8 cellular contexts compared by ENCODE assay signal in the genomic region with DNA sequence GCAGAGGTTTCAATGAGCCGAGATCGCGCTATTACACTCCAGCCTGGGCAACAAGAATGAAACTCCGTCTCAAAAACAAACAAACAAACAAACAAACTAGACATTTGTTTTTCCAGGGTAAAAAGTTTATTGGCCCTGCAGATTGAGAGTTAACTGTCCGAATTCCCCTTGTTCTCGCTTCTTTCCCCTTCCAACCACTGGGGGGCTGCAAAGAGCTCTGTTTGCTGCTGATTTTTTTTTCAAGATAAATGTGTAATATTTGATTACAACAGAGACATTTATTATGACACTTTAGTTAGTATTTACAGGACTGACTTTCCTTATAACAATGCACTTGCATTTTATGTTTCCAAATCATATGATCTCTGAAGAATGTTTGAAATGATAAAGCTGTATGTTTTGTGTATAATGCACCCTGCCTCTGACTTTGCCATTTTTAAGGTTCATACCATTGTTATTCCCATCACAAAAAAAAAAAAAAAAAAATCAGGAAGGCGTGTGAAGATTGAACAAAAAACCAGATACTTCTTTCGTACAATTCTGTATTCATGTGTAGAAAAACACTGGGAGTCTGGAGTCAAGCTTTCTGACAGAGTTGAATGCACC. TPM values are rescaled to one million over a fixed set of nuclear protein-coding genes. Genes with fewer than 3 reads are reported as not detected.
DNase-seq lines count a peak whose midpoint lies in the region; ATAC-seq and TF ChIP-seq lines count a peak whose summit lies in the region.

No MANE protein-coding gene starts in this region.

- no peak for TF ChIP-seq POLR2A in lower leg skin (IDR thresholded peaks at IDR 0.05)

- no peak overlapping the region for H3K9ac ChIP-seq in H9 (ENCODE audit: extremely low read depth, insufficient read length, low read length)

- H4K20me1 ChIP-seq in H9 (ENCODE audit: control insufficient read depth, insufficient read depth, insufficient read length) = no peaks in the 10 kb centered on the region

- H2BK5ac ChIP-seq in H9 (ENCODE audit: insufficient read length, low read length) = no peak overlapping the region

- no peak overlapping the region for H2BK20ac ChIP-seq in H9 (ENCODE audit: low read depth, low read length, poor library complexity, severe bottlenecking)

- H3K4me2 ChIP-seq in H9 (ENCODE audit: insufficient read depth, insufficient read length, low read length) = no peak overlapping the region

- no peak overlapping the region for H2BK15ac ChIP-seq in H9 (ENCODE audit: low read depth, low read length)

- H2AFZ ChIP-seq in H9 (ENCODE audit: low read length) = no peak overlapping the region

- H3K4me1 Mint-ChIP-seq in H9 (peaks cover 14% of the 10 kb centered on the region in 2 experiments), immature natural killer cell (no peaks in the 10 kb centered on the region)

- H3K36me3 Mint-ChIP-seq in H9 (ENCODE audit: insufficient read depth in 1 of 3, low read depth in 3 of 3) (no peaks in the 10 kb centered on the region), immature natural killer cell (no peaks in the 10 kb centered on the region)

- H3K56ac ChIP-seq in H9 (ENCODE audit: insufficient read length, low read depth, low read length) = no peak overlapping the region

- no peak overlapping the region for H4K5ac ChIP-seq in H9 (ENCODE audit: insufficient read length, low read depth, low read length)

- no peak overlapping the region for H3K4ac ChIP-seq in H9 (ENCODE audit: low read depth, low read length)

- intact Hi-C loops in lower leg skin (cut with DNase I; ENCODE audit: low total_unique reads) = no loop called here

- H3T11ph ChIP-seq in H9 (ENCODE audit: low read length) = no peak overlapping the region

- TF ChIP-seq CTCF in H9 (conservative IDR thresholded peaks at IDR 0.05) = peak; percentile 82
- no peak for TF ChIP-seq CTCF in lower leg skin (IDR thresholded peaks at IDR 0.05)

- no peak overlapping the region for H3K4me3 ChIP-seq in lower leg skin (ENCODE audit: low read depth, poor library complexity, severe bottlenecking)

- H3K9me3 Mint-ChIP-seq in H9 (peaks cover 0 to 3% of the 10 kb centered on the region in 2 experiments; a peak in 2 of 5 replicates), immature natural killer cell (peaks cover 0 to 15% (median 0%) of the 10 kb centered on the region in 6 donors)

- H2AK5ac ChIP-seq in H9 (ENCODE audit: insufficient read length, low read length) = no peak overlapping the region

- peaks cover 10% of the 10 kb centered on the region for H3K23me2 ChIP-seq in H9 (ENCODE audit: insufficient read length, low read depth, low read length, poor library complexity, severe bottlenecking)

- H2BK120ac ChIP-seq in H9 (ENCODE audit: low read depth, low read length, poor library complexity, severe bottlenecking) = no peak overlapping the region

- H3K4me1 ChIP-seq in H9 (ENCODE audit: insufficient read depth, low read length) = no peaks in the 10 kb centered on the region

- peaks cover 15% of the 10 kb centered on the region for H3K27me3 ChIP-seq in H9 (ENCODE audit: insufficient read depth, low read length)

- H2BK12ac ChIP-seq in H9 (ENCODE audit: insufficient read length, low read depth, low read length) = no peak overlapping the region

- H3K27ac ChIP-seq in H9 (ENCODE audit: insufficient read length, low read depth, low read length) = no peak overlapping the region

- H3K4me3 Mint-ChIP-seq in H9 (no peak overlapping the region), immature natural killer cell (no peak overlapping the region)

- no peaks in the 10 kb centered on the region for H3K79me1 ChIP-seq in H9 (ENCODE audit: insufficient read depth, low read depth, low read length, poor library complexity, severe bottlenecking)

- H4K91ac ChIP-seq in H9 (ENCODE audit: insufficient read length, low read depth, low read length) = no peak overlapping the region

- no peaks in the 10 kb centered on the region for H3K79me2 ChIP-seq in H9 (ENCODE audit: insufficient read depth, low read length)

- H3K18ac ChIP-seq in H9 (ENCODE audit: insufficient read length, low read depth, low read length) = no peak overlapping the region

- no peak overlapping the region for H3K23ac ChIP-seq in H9 (ENCODE audit: insufficient read length, low read depth, low read length)

- ATAC-seq in GM21825 (IDR thresholded peaks at IDR 0.05; ENCODE audit: unreplicated experiment) = no peak

- H4K8ac ChIP-seq in H9 (replicated peaks; ENCODE audit: insufficient read length, low read depth, low read length) = no peak overlapping the region

- H3K27ac Mint-ChIP-seq in H9 (no peak overlapping the region), immature natural killer cell (no peak overlapping the region)

- no CpG with 5 or more reads among the region's 8 CpGs for WGBS in H9 (ENCODE audit: extremely low coverage, insufficient read length, low lambda C conversion rate)
- WGBS in lower leg skin, 2 donors = 6 to 12% methylated on average over 8 of the region's 8 CpGs

- peak; percentile 74 for DNase-seq in COLO829 (ENCODE audit: low spot score)
- DNase-seq in H9 = no peak
- peak; percentile 32 for DNase-seq in NCI-H748 (lab: John Stamatoyannopoulos, UW; ENCODE audit: unreplicated experiment)
- DNase-seq in cerebellum (ENCODE audit: low spot score) = peak; percentile 23
- DNase-seq in lower leg skin (ENCODE audit: low spot score in 2 of 2) = peak; percentile 28 to 86
- DNase-seq in immature natural killer cell = no peak
- no peak for DNase-seq in activated gamma-delta T cell treated with Interleukin-2 at 50 U/mL for 16 hours

- H3K9me3 ChIP-seq in H9 (ENCODE audit: control insufficient read depth, low read depth, low read length) = no peaks in the 10 kb centered on the region

- H3K14ac ChIP-seq in H9 (ENCODE audit: insufficient read depth, low read length) = no peak overlapping the region

- H3K27me3 Mint-ChIP-seq in H9 (ENCODE audit: low read depth) = peaks cover 85% of the 10 kb centered on the region
- H3K27me3 Mint-ChIP-seq in immature natural killer cell (ENCODE audit: low read depth in 3 of 3) = peaks cover 9 to 11% (median 11%) of the 10 kb centered on the region in 3 donors

RNA-seq across cellular contexts. Expression of a gene that starts 2.8 kb away (rescaled TPM):
- total RNA-seq in H9 (2021) (0.66 and 0.68 TPM in 2 replicates), cerebellum (26.9 TPM), lower leg skin (1 to 10 TPM; 3.1 to 7.9 (median 4.7) TPM)
- polyA plus RNA-seq in immature natural killer cell = not detected

Comparison
In these comparisons a context has a peak if more than half of its experiments do, and no peak if none do; other contexts are left out.
1. DNase-seq: peak in COLO829 (single experiment), NCI-H748 (single experiment), cerebellum (single experiment) and lower leg skin (2 of 2); none in H9 (single experiment), immature natural killer cell (0 of 3) and activated gamma-delta T cell treated with Interleukin-2 at 50 U/mL for 16 hours (single experiment).